ENCODE assay signal across 23 cellular contexts in the genomic region with DNA sequence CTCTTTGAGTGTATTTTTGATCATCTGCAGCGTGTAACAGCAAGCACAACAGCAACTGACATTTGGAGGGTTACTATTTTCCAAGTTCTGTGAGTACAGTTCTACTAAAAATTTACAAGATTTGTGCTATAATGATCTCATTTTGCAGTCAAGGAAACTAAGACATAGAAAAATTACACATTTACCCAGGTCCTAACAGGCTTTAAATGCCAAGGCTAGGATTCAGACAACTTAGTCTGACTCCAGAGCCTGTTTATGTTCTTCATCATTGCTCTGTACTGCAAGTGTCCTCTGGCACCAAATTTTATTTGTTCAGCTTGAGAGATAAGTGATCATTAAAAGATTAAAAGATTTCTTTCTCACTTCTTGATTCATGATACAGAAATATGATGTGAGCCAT.
DNase-seq lines count a peak whose midpoint lies in the region; ATAC-seq, FAIRE-seq and TF ChIP-seq lines count a peak whose summit lies in the region.
"Had no signal": no experiment of that assay in that cellular context is flagged by ENCODE, and none has a peak within 500 bp of the region (broad histone marks: within the 10 kb centered on the region; RNA-seq: fewer than 3 reads in every experiment).

No MANE protein-coding gene starts in this region.

- intact Hi-C loops in PC-9 (cut with micrococcal nuclease; ENCODE audit: unreplicated experiment) = no loop called here

- dilution Hi-C loops in keratinocyte (cut with MboI; ENCODE audit: extremely low pct_ligation_motif_present, low sequenced_read_pairs) = no loop called here

- H3K9me3 ChIP-seq in PC-9 (ENCODE audit: insufficient read depth, low read depth) (no peaks in the 10 kb centered on the region), keratinocyte (ENCODE audit: control insufficient read depth, low read depth, low read length) (no peaks in the 10 kb centered on the region)
- H3K9me3 ChIP-seq: Peyer's patch, SK-N-SH had no signal

- FAIRE-seq in GM19239 (lab: Jason Lieb, UNC) (peak; percentile 52), keratinocyte (lab: Jason Lieb, UNC) (peak; percentile 26)
- FAIRE-seq: GM12891, K562 had no signal

- H3K9me2 ChIP-seq in PC-9 (ENCODE audit: insufficient read depth) = no peaks in the 10 kb centered on the region
- H3K9me2 ChIP-seq: SK-N-SH had no signal

- H3K9me1 ChIP-seq in keratinocyte (ENCODE audit: control insufficient read depth, extremely low read depth, insufficient read depth, low read length) = no peaks in the 10 kb centered on the region

- no peak overlapping the region for H3K27ac ChIP-seq in PC-9
- no peak overlapping the region for H3K27ac ChIP-seq in keratinocyte (ENCODE audit: control insufficient read depth, insufficient read depth, low read length)
- H3K27ac ChIP-seq: Peyer's patch had no signal

- H3K36me3 ChIP-seq in PC-9 (ENCODE audit: low read depth) (no peaks in the 10 kb centered on the region), keratinocyte (ENCODE audit: control insufficient read depth in 2 of 2, extremely low read depth in 1 of 2, insufficient read depth in 2 of 2, low read length in 2 of 2) (no peaks in the 10 kb centered on the region)
- H3K36me3 ChIP-seq: Peyer's patch had no signal

- H4K20me1 ChIP-seq in PC-9 (ENCODE audit: insufficient read depth) (no peaks in the 10 kb centered on the region), keratinocyte (ENCODE audit: control insufficient read depth, extremely low read depth, insufficient read depth, low read length) (peaks cover 3% of the 10 kb centered on the region)

- CTCF ChIA-PET in PC-9 (lab: Charles Lee) = no interaction called here

- no peaks in the 10 kb centered on the region for H3K9me3 Mint-ChIP-seq in activated naive CD4-positive, alpha-beta T cell treated with anti-CD3 and anti-CD28 coated beads, Interleukin-2, amount 50 U/mL, for 72 hours

- H3K4me2 ChIP-seq in PC-9 (peak overlapping the region; percentile 21; the same call in 1 of the 2 replicates), keratinocyte (ENCODE audit: control insufficient read depth, extremely low read depth, insufficient read depth, low read depth, low read length) (no peak overlapping the region)
- H3K4me2 ChIP-seq: SK-N-SH had no signal

- no peak overlapping the region for H3K9ac ChIP-seq in keratinocyte (ENCODE audit: control insufficient read depth, extremely low read depth, insufficient read depth, low read length)
- H3K9ac ChIP-seq: SK-N-SH had no signal

- BruUV-seq in PC-9 (replicated peaks; lab: Mats Ljungman, UMichigan) = no TSS peak

- no peaks in the 10 kb centered on the region for H3K27me3 ChIP-seq in PC-9 (ENCODE audit: insufficient read depth, low read depth)
- no peaks in the 10 kb centered on the region for H3K27me3 ChIP-seq in keratinocyte (ENCODE audit: control insufficient read depth, extremely low read depth, insufficient read depth, low read length)
- H3K27me3 ChIP-seq: Peyer's patch had no signal

- 0 out of 2 replicates have a peak, but pooled peaks cover 3% of the 10 kb centered on the region for H3K79me2 ChIP-seq in PC-9 (ENCODE audit: low read depth)
- no peaks in the 10 kb centered on the region for H3K79me2 ChIP-seq in keratinocyte (ENCODE audit: control insufficient read depth, insufficient read depth, low read length)

- POLR2A ChIA-PET in PC-9 (lab: Charles Lee; ENCODE audit: unreplicated experiment) = no interaction called here

- H3K4me3 ChIP-seq in PC-9 = no peak overlapping the region
- no peak overlapping the region for H3K4me3 ChIP-seq in keratinocyte (ENCODE audit: control insufficient read depth in 2 of 3, extremely low read depth in 1 of 3, insufficient read depth in 2 of 3, low read depth in 1 of 3, low read length in 3 of 3)
- H3K4me3 ChIP-seq: K562, Peyer's patch had no signal

- H2AFZ ChIP-seq in PC-9 (no peak overlapping the region), keratinocyte (ENCODE audit: control insufficient read depth, low read length) (no peak overlapping the region)

- H3K36me3 Mint-ChIP-seq in activated naive CD4-positive, alpha-beta T cell treated with anti-CD3 and anti-CD28 coated beads, Interleukin-2, amount 50 U/mL, for 72 hours = no peaks in the 10 kb centered on the region

- H3F3A ChIP-seq in PC-9 (ENCODE audit: insufficient read depth, low read depth) = no peaks in the 10 kb centered on the region

- H3K27ac Mint-ChIP-seq in activated naive CD4-positive, alpha-beta T cell treated with anti-CD3 and anti-CD28 coated beads, Interleukin-2, amount 50 U/mL, for 72 hours = no peak overlapping the region

- ATAC-seq in activated naive CD4-positive, alpha-beta T cell treated with anti-CD3 and anti-CD28 coated beads, Interleukin-2, amount 50 U/mL, for 72 hours = no peak
- ATAC-seq: K562 had no signal

- peaks cover 36% of the 10 kb centered on the region for H3K4me1 ChIP-seq in PC-9 (replicated peaks; ENCODE audit: insufficient read depth)
- H3K4me1 ChIP-seq in keratinocyte (ENCODE audit: control insufficient read depth, extremely low read depth, insufficient read depth, low read length) = peaks cover 9% of the 10 kb centered on the region
- H3K4me1 ChIP-seq: Peyer's patch had no signal

- DNase-seq in GM19239 (ENCODE audit: insufficient read length, low spot score) (no peak), PC-9 (no peak), keratinocyte (ENCODE audit: low read depth, low spot score) (no peak), NCI-H82 (lab: John Stamatoyannopoulos, UW) (no peak), HUDEP-2 (lab: John Stamatoyannopoulos, UW; ENCODE audit: unreplicated experiment in 76 of 76) (no peak), cortex of kidney (lab: John Stamatoyannopoulos, UW) (no peak)
- DNase-seq in activated naive CD4-positive, alpha-beta T cell treated with anti-CD3 and anti-CD28 coated beads, Interleukin-2, amount 50 U/mL, for 72 hours (ENCODE audit: low spot score in 2 of 2) = no peak
- DNase-seq: Calu3, DMS79 treated with DMSO at 0.1 percent for 48 hours, GF-D8, Kasumi-1, MV-4-11, NCI-H1105, NCI-H1436 treated with DMSO at 0.1 percent for 48 hours, NCI-H187 treated with DMSO at 0.1 percent for 48 hours, NCI-H2107, NCI-H446 treated with DMSO at 0.1 percent for 48 hours, NCI-H526, Peyer's patch, SK-N-SH, SW 1271 had no signal

- TF ChIP-seq CTCF in PC-9 (conservative IDR thresholded peaks at IDR 0.05) (no peak), keratinocyte (optimal IDR thresholded peaks at IDR 0.05 in 1 of 3, IDR thresholded peaks at IDR 0.05 in 1 of 3, conservative IDR thresholded peaks at IDR 0.05 in 1 of 3; ENCODE audit: extremely low read depth in 1 of 3, insufficient read depth in 2 of 3, low read length in 3 of 3) (no peak)
